Comparison of ENCODE assay signal across 1 cellular context in the genomic region with DNA sequence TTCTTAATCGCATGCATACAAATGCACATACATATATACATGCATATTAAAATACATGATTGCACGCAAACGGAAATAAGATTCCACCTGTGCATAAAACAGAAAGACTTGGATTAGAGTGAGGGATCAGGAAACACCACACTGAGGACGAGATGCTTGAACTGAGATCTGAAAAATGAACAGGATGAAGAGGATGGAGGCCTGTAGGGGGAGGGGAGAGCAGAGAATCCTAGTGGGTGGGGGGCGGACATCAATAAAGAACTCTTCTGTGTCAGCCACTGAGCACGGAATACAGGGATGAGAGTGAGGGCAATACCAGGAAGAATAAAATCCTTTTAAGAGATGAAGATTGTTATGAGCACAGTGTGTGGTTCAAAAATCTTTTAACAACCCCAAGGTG. TPM values are rescaled to one million over a fixed set of nuclear protein-coding genes. Genes with fewer than 3 reads are reported as not detected.
"Had no signal": no experiment of that assay in that cellular context is flagged by ENCODE, and none has a peak within 500 bp of the region (broad histone marks: within the 10 kb centered on the region; RNA-seq: fewer than 3 reads in every experiment).

No MANE protein-coding gene starts in this region.

RNA-seq across cellular contexts. Expression of a gene that starts 1.4 kb away (rescaled TPM):
- polyA plus RNA-seq: cardiac muscle cell had no signal
